14 cellular contexts compared by ENCODE assay signal in genomic region chr2:174124171-174124570, GRCh38.
DNase-seq lines count a peak whose midpoint lies in the region; ATAC-seq, FAIRE-seq and TF ChIP-seq lines count a peak whose summit lies in the region.
"Had no signal": no experiment of that assay in that cellular context is flagged by ENCODE, and none has a peak within 500 bp of the region (broad histone marks: within the 10 kb centered on the region; RNA-seq: fewer than 3 reads in every experiment).

No MANE protein-coding gene starts in this region.

- peaks cover 37% of the 10 kb centered on the region for H3K4me1 ChIP-seq in A673 (ENCODE audit: insufficient read depth, low read length, poor library complexity, severe bottlenecking)
- peaks cover 75% of the 10 kb centered on the region for H3K4me1 ChIP-seq in HUES48 (ENCODE audit: control insufficient read depth, insufficient read depth, low read length)
- no peaks in the 10 kb centered on the region for H3K4me1 ChIP-seq in right atrium auricular region

- H3K4me3 Mint-ChIP-seq in activated CD8-positive, alpha-beta T cell treated with anti-CD3 and anti-CD28 coated beads, Interleukin-2, amount 10 ng/mL, durations not matched to agents 7 days and 5 days = no peak overlapping the region

- no peaks in the 10 kb centered on the region for H3K27me3 Mint-ChIP-seq in activated CD8-positive, alpha-beta T cell treated with anti-CD3 and anti-CD28 coated beads, Interleukin-2, amount 10 ng/mL, durations not matched to agents 7 days and 5 days (ENCODE audit: low read depth)

- no TSS peak for BruUV-seq in A673 (replicated peaks; lab: Mats Ljungman, UMichigan)

- TF ChIP-seq CTCF in A673 (conservative IDR thresholded peaks at IDR 0.05; ENCODE audit: low read depth, low read length) (no peak), right atrium auricular region (IDR thresholded peaks at IDR 0.05) (no peak)

- H3K4me3 ChIP-seq in A673 (ENCODE audit: low read depth, low read length, poor library complexity, severe bottlenecking) (no peak overlapping the region), HUES48 (ENCODE audit: low read depth, low read length) (peak overlapping the region; percentile 22), right atrium auricular region (no peak overlapping the region)
- H3K4me3 ChIP-seq: dorsolateral prefrontal cortex, pancreas had no signal

- H3K27ac Mint-ChIP-seq in activated CD8-positive, alpha-beta T cell treated with anti-CD3 and anti-CD28 coated beads, Interleukin-2, amount 10 ng/mL, durations not matched to agents 7 days and 5 days = no peak overlapping the region

- no peak for ATAC-seq in activated CD8-positive, alpha-beta T cell treated with anti-CD3 and anti-CD28 coated beads, Interleukin-2, amount 10 ng/mL, durations not matched to agents 7 days and 5 days
- no peak for ATAC-seq in HG03457 (IDR thresholded peaks at IDR 0.05; ENCODE audit: unreplicated experiment)
- ATAC-seq: pancreas had no signal

- POLR2A ChIA-PET in A673 (lab: Charles Lee; ENCODE audit: low non-redundant PET) = no interaction called here
- POLR2A ChIA-PET in activated CD8-positive, alpha-beta T cell treated with anti-CD3 and anti-CD28 coated beads, Interleukin-2, amount 10 ng/mL, durations not matched to agents 7 days and 5 days (lab: Charles Lee) = no interaction called here

- H3K4me1 Mint-ChIP-seq in activated CD8-positive, alpha-beta T cell treated with anti-CD3 and anti-CD28 coated beads, Interleukin-2, amount 10 ng/mL, durations not matched to agents 7 days and 5 days (ENCODE audit: low read depth) = no peaks in the 10 kb centered on the region

- FAIRE-seq in urothelium cell line (lab: Jason Lieb, UNC) = no peak
- FAIRE-seq: islet of Langerhans had no signal

- H3K9me3 ChIP-seq in A673 (ENCODE audit: low read depth, low read length, poor library complexity, severe bottlenecking) (no peaks in the 10 kb centered on the region), HUES48 (ENCODE audit: control insufficient read depth, insufficient read depth, low read length) (no peaks in the 10 kb centered on the region), right atrium auricular region (no peaks in the 10 kb centered on the region)
- H3K9me3 ChIP-seq: pancreas had no signal

- H3K27me3 ChIP-seq in A673 (replicated peaks; ENCODE audit: insufficient read depth, low read depth, low read length, poor library complexity) = no peaks in the 10 kb centered on the region
- no peaks in the 10 kb centered on the region for H3K27me3 ChIP-seq in HUES48 (ENCODE audit: control insufficient read depth, insufficient read depth, low read length)
- H3K27me3 ChIP-seq in right atrium auricular region = no peaks in the 10 kb centered on the region
- H3K27me3 ChIP-seq: dorsolateral prefrontal cortex, pancreas had no signal

- CTCF ChIA-PET in A673 (lab: Charles Lee) = no interaction called here
- CTCF ChIA-PET in activated CD8-positive, alpha-beta T cell treated with anti-CD3 and anti-CD28 coated beads, Interleukin-2, amount 10 ng/mL, durations not matched to agents 7 days and 5 days (lab: Charles Lee) = no interaction called here

- no peak overlapping the region for H3K27ac ChIP-seq in A673 (ENCODE audit: low read depth, low read length, poor library complexity, severe bottlenecking)
- H3K27ac ChIP-seq in HUES48 (ENCODE audit: low read depth, low read length) = peak overlapping the region; percentile 88
- H3K27ac ChIP-seq in right atrium auricular region = no peak overlapping the region
- H3K27ac ChIP-seq: dorsolateral prefrontal cortex, pancreas had no signal

- H3K36me3 ChIP-seq in A673 (ENCODE audit: insufficient read depth, low read length, poor library complexity, severe bottlenecking) = peaks cover 2% of the 10 kb centered on the region
- no peaks in the 10 kb centered on the region for H3K36me3 ChIP-seq in HUES48 (ENCODE audit: control insufficient read depth, insufficient read depth, low read length)
- H3K36me3 ChIP-seq in right atrium auricular region = no peaks in the 10 kb centered on the region
- H3K36me3 ChIP-seq: pancreas had no signal

- peak overlapping the region; percentile 27; the same call in 1 of the 2 replicates for H3K9ac ChIP-seq in HUES48 (ENCODE audit: low read depth, low read length)

- intact Hi-C loops in A673 (cut with micrococcal nuclease; ENCODE audit: unreplicated experiment) = no loop called here

- H3K36me3 Mint-ChIP-seq in activated CD8-positive, alpha-beta T cell treated with anti-CD3 and anti-CD28 coated beads, Interleukin-2, amount 10 ng/mL, durations not matched to agents 7 days and 5 days (ENCODE audit: low read depth) = peaks cover 12% of the 10 kb centered on the region

- peak; percentile 13 for DNase-seq in A673 (ENCODE audit: low spot score)
- peak; percentile 91 for DNase-seq in NCI-H748 (lab: John Stamatoyannopoulos, UW; ENCODE audit: unreplicated experiment)
- DNase-seq in iPS DF 19.7 (ENCODE audit: low read depth, low spot score) = peak; percentile 48
- DNase-seq in activated CD8-positive, alpha-beta T cell treated with anti-CD3 and anti-CD28 coated beads, Interleukin-2, amount 10 ng/mL, durations not matched to agents 7 days and 5 days = no peak
- DNase-seq in urothelium cell line (ENCODE audit: low spot score) = no peak
- no peak for DNase-seq in right atrium auricular region (ENCODE audit: low spot score)
- DNase-seq: activated effector memory CD4-positive, alpha-beta T cell treated with Interleukin-2 at 50 U/mL for 16 hours; dorsolateral prefrontal cortex; KG1; pancreas; stimulated activated CD4-positive, alpha-beta T cell treated with anti-CD3 and anti-CD28 coated beads, Interleukin-12 subunit alpha, Interleukin-12 subunit beta, amount 100 ng/mL, for 4 hours had no signal

- H3K9me3 Mint-ChIP-seq in activated CD8-positive, alpha-beta T cell treated with anti-CD3 and anti-CD28 coated beads, Interleukin-2, amount 10 ng/mL, durations not matched to agents 7 days and 5 days (ENCODE audit: insufficient read depth) = no peaks in the 10 kb centered on the region

Comparison
In these comparisons a context has a peak if more than half of its experiments do, and no peak if none do; other contexts are left out.
1. DNase-seq: peak in A673 (single experiment), NCI-H748 (single experiment) and iPS DF 19.7 (single experiment); none in activated CD8-positive, alpha-beta T cell treated with anti-CD3 and anti-CD28 coated beads, Interleukin-2, amount 10 ng/mL, durations not matched to agents 7 days and 5 days (single experiment), urothelium cell line (single experiment) and right atrium auricular region (single experiment).